Comparison of ENCODE assay signal across 1 cellular context in genomic region chr19:41935781-41936415, GRCh38.
A peak's percentile ranks its signal among the peaks of the same experiment; 100 is the strongest.
TF ChIP-seq lines count a peak whose summit lies in the region.

No MANE protein-coding gene starts in this region.

TF ChIP-seq in endothelial cell of umbilical vein, 7 proteins besides CTCF, POLR2A, EP300 and RAD21:
- TF ChIP-seq MYC (IDR thresholded peaks at IDR 0.05; ENCODE audit: low read depth, low read length) (no peak), EZH2 (IDR thresholded peaks at IDR 0.05; ENCODE audit: borderline replicate concordance, low read depth, low read length, severe bottlenecking) (peak; percentile 50)
